In the genomic region with DNA sequence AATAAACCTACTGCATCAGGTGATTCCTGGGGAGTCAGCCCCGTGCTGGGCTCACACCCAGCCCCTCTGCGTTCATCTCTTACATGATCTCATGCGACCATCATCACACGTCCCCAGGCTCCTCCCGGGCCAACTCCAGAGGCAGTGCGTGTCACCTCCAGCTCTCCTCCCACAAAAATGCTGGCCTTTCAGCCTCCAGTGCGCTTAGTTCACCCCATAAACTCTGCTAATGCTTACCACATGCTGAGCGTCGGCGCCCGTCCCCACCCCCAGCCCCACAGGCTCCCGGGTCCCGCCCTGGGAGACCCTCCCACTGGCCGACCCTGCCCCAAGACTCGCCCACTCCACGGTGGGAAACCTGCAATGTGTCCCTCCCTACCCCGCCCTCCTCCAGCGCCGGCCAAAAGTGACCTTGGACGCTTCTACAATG, we compare ENCODE assay signal across 1 cellular context.
TF ChIP-seq lines count a peak whose summit lies in the region.

No MANE protein-coding gene starts in this region.

TF ChIP-seq in A549, 52 proteins besides CTCF, POLR2A, EP300 and RAD21 (continued from another document):
- no peak for TF ChIP-seq FOSB (CRISPR knock-in tag; IDR thresholded peaks at IDR 0.05)
